20 cellular contexts compared by ENCODE assay signal in the genomic region with DNA sequence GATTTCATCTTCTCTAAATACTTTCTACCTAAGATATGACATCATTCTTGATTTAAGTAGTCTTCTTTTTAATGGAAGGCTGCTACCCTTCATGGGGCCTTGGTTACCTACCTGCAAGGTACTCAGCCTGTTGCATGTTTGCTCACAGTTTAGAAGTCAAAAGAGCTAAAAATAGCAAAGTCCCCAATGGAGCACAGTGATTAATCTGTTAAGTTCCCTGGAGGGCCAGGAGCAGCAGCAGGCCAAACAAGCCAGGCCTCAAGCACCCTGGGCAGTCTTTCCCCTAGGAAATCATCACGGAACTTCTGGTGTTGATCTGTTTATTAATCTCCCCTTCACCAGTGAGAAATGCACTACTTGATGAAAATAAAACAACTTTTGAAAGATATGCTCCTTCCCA. TPM values are rescaled to one million over a fixed set of nuclear protein-coding genes. Genes with fewer than 3 reads are reported as not detected.
DNase-seq lines count a peak whose midpoint lies in the region; ATAC-seq, FAIRE-seq and TF ChIP-seq lines count a peak whose summit lies in the region.
"Had no signal": no experiment of that assay in that cellular context is flagged by ENCODE, and none has a peak within 500 bp of the region (broad histone marks: within the 10 kb centered on the region; RNA-seq: fewer than 3 reads in every experiment).

No MANE protein-coding gene starts in this region.

- H3K9me3 ChIP-seq in HepG2 (ENCODE audit: low read length) (no peaks in the 10 kb centered on the region), right lobe of liver (no peaks in the 10 kb centered on the region), H1 (ENCODE audit: insufficient read depth in 2 of 2, low read depth in 1 of 2, low read length in 1 of 2) (no peaks in the 10 kb centered on the region), neural progenitor cell (ENCODE audit: low read depth) (no peaks in the 10 kb centered on the region), vagina (no peaks in the 10 kb centered on the region)
- H3K9me3 ChIP-seq: BLaER1 treated with 17β-estradiol and CSF1 and Interleukin-3, amounts not matched to agents 10 nM and 100 nM had no signal

- 0 out of 5 replicates have a peak, but pooled peaks cover 0 to 4% of the 10 kb centered on the region in 2 experiments for H3K27me3 ChIP-seq in HepG2 (ENCODE audit: control insufficient read depth in 1 of 2, insufficient read depth in 2 of 2, low read length in 2 of 2)
- no peaks in the 10 kb centered on the region for H3K27me3 ChIP-seq in right lobe of liver
- H3K27me3 ChIP-seq in H1 (replicated peaks in 1 of 4; ENCODE audit: control insufficient read depth in 3 of 4, extremely low read depth in 1 of 4, insufficient read depth in 3 of 4, low read length in 3 of 4) = no peaks in the 10 kb centered on the region
- H3K27me3 ChIP-seq in neural progenitor cell = no peaks in the 10 kb centered on the region
- no peaks in the 10 kb centered on the region for H3K27me3 ChIP-seq in vagina
- H3K27me3 ChIP-seq: BLaER1 treated with 17β-estradiol and CSF1 and Interleukin-3, amounts not matched to agents 10 nM and 100 nM had no signal

- BruUV-seq in HepG2 (replicated peaks; lab: Mats Ljungman, UMichigan) = no TSS peak

- no peak overlapping the region for H3K4me3 Mint-ChIP-seq in neural progenitor cell
- H3K4me3 Mint-ChIP-seq: B cell; CD8-positive, alpha-beta T cell; IgD-negative memory B cell had no signal

- H3K36me3 Mint-ChIP-seq in neural progenitor cell = no peaks in the 10 kb centered on the region
- H3K36me3 Mint-ChIP-seq: CD8-positive, alpha-beta T cell; IgD-negative memory B cell had no signal

- H2BK12ac ChIP-seq in H1 (ENCODE audit: low read depth, low read length) = no peak overlapping the region

- H3K9me3 Mint-ChIP-seq in neural progenitor cell = no peaks in the 10 kb centered on the region
- H3K9me3 Mint-ChIP-seq: CD8-positive, alpha-beta T cell had no signal

- no peak for ATAC-seq in HepG2
- no peak for ATAC-seq in right lobe of liver
- ATAC-seq in GM18868 (IDR thresholded peaks at IDR 0.05; ENCODE audit: unreplicated experiment) = no peak
- ATAC-seq: CD8-positive, alpha-beta T cell; HCT116 had no signal

- H4K91ac ChIP-seq in H1 (replicated peaks; ENCODE audit: insufficient read length, low read length) = no peak overlapping the region

- peaks cover under 1% of the 10 kb centered on the region for H3K4me1 Mint-ChIP-seq in neural progenitor cell
- H3K4me1 Mint-ChIP-seq: B cell, IgD-negative memory B cell had no signal

- H2BK120ac ChIP-seq in H1 (replicated peaks; ENCODE audit: low read depth, low read length) = no peak overlapping the region

- no peaks in the 10 kb centered on the region for H3F3A ChIP-seq in neural progenitor cell (ENCODE audit: low read depth)

- H3K79me2 ChIP-seq in HepG2 (ENCODE audit: insufficient read depth, low read length) (no peaks in the 10 kb centered on the region), H1 (ENCODE audit: control insufficient read depth in 1 of 2, insufficient read depth in 2 of 2, low read length in 2 of 2) (no peaks in the 10 kb centered on the region), neural progenitor cell (ENCODE audit: low read depth) (no peaks in the 10 kb centered on the region)

- no peak overlapping the region for H3K9ac ChIP-seq in HepG2 (ENCODE audit: insufficient read depth, low read depth, low read length)
- no peak overlapping the region for H3K9ac ChIP-seq in H1 (replicated peaks in 1 of 4; ENCODE audit: extremely low read depth in 1 of 4, low read depth in 3 of 4, low read length in 3 of 4)
- H3K9ac ChIP-seq in neural progenitor cell = no peak overlapping the region
- H3K9ac ChIP-seq: BLaER1 treated with 17β-estradiol and CSF1 and Interleukin-3, amounts not matched to agents 10 nM and 100 nM; GM23248 had no signal

- no peak for TF ChIP-seq RAD21 in HepG2 (CRISPR knock-in tag; IDR thresholded peaks at IDR 0.05)
- no peak for TF ChIP-seq RAD21 in H1 (IDR thresholded peaks at IDR 0.05 in 1 of 2, conservative IDR thresholded peaks at IDR 0.05 in 1 of 2; ENCODE audit: low read depth in 2 of 2, low read length in 2 of 2)

- H3K4me1 ChIP-seq in HepG2 (ENCODE audit: insufficient read depth, low read length) = no peaks in the 10 kb centered on the region
- H3K4me1 ChIP-seq in right lobe of liver = no peaks in the 10 kb centered on the region
- no peaks in the 10 kb centered on the region; a peak in 2 of 7 replicates for H3K4me1 ChIP-seq in H1 (replicated peaks in 1 of 4; ENCODE audit: control insufficient read depth in 3 of 4, insufficient read depth in 4 of 4, low read length in 3 of 4)
- H3K4me1 ChIP-seq in neural progenitor cell = peaks cover 5% of the 10 kb centered on the region
- H3K4me1 ChIP-seq in vagina = no peaks in the 10 kb centered on the region
- H3K4me1 ChIP-seq: BLaER1 treated with 17β-estradiol and CSF1 and Interleukin-3, amounts not matched to agents 10 nM and 100 nM had no signal

- no peak overlapping the region for H3K18ac ChIP-seq in H1 (ENCODE audit: extremely low read depth, low read length)

- no peak overlapping the region for H2BK5ac ChIP-seq in H1 (ENCODE audit: low read depth, low read length)

- CTCF ChIA-PET in HepG2 (lab: Yijun Ruan, JAX; ENCODE audit: low intra/inter-chr PET ratio, low total read pairs) (no interaction called here), H1 (lab: Charles Lee; ENCODE audit: partially characterized antibody) (interaction anchor here (1.3 to 2.6 kb wide), 3 partner anchors 15 to 105 kb away, joined by 3 to 8 read pairs (median 4); no protein-coding TSS in a partner anchor)

- H3K27ac Mint-ChIP-seq in neural progenitor cell = no peak overlapping the region
- H3K27ac Mint-ChIP-seq: B cell; CD8-positive, alpha-beta T cell; IgD-negative memory B cell had no signal

- H4K5ac ChIP-seq in H1 (ENCODE audit: insufficient read length, low read depth, low read length) = no peak overlapping the region

- in situ Hi-C loops in HepG2 (cut with HindIII; ENCODE audit: extremely low pct_ligation_motif_present, low pct_unique_long_range_greater_than_20kb) = no loop called here

- DNase-seq in HepG2 (ENCODE audit: low spot score) (no peak), right lobe of liver (no peak), H1 (ENCODE audit: low read depth in 1 of 2, low spot score in 2 of 2) (no peak), neural progenitor cell (ENCODE audit: low spot score) (no peak), NCI-H1105 (lab: John Stamatoyannopoulos, UW) (no peak), vagina (ENCODE audit: extremely low spot score in 2 of 2) (no peak)
- DNase-seq: Calu3; CD8-positive, alpha-beta T cell; DMS 273 treated with DMSO at 0.1 percent for 48 hours; GM23248; H7 had no signal

- H3K23ac ChIP-seq in H1 (ENCODE audit: insufficient read length) = no peak overlapping the region

- POLR2A ChIA-PET in HepG2 (lab: Yijun Ruan, JAX) = no interaction called here
- POLR2A ChIA-PET in H1 (lab: Charles Lee; ENCODE audit: partially characterized antibody) = no interaction called here

- no peaks in the 10 kb centered on the region for H3K27me3 Mint-ChIP-seq in neural progenitor cell (ENCODE audit: insufficient read depth, low read depth)

- H2AFZ ChIP-seq in HepG2 (ENCODE audit: low read length) (no peak overlapping the region), H1 (ENCODE audit: low read length) (0 out of 2 replicates have a peak overlapping the region, but pooled peaks have one; percentile 80), neural progenitor cell (replicated peaks) (peak overlapping the region; percentile 2)
- H2AFZ ChIP-seq: GM23248 had no signal

- H3K36me3 ChIP-seq in HepG2 (replicated peaks in 1 of 2; ENCODE audit: control insufficient read depth in 1 of 2, insufficient read depth in 2 of 2, low read length in 2 of 2) (no peaks in the 10 kb centered on the region), right lobe of liver (no peaks in the 10 kb centered on the region), H1 (ENCODE audit: control insufficient read depth in 2 of 4, insufficient read depth in 4 of 4, low read length in 3 of 4) (no peaks in the 10 kb centered on the region), neural progenitor cell (no peaks in the 10 kb centered on the region), vagina (no peaks in the 10 kb centered on the region)
- H3K36me3 ChIP-seq: BLaER1 treated with 17β-estradiol and CSF1 and Interleukin-3, amounts not matched to agents 10 nM and 100 nM had no signal

- H4K20me1 ChIP-seq in HepG2 (ENCODE audit: insufficient read depth, low read length) (no peaks in the 10 kb centered on the region), H1 (replicated peaks in 1 of 2; ENCODE audit: control insufficient read depth in 1 of 2, insufficient read depth in 2 of 2, low read length in 2 of 2) (no peaks in the 10 kb centered on the region), neural progenitor cell (ENCODE audit: low read depth) (no peaks in the 10 kb centered on the region)
- H4K20me1 ChIP-seq: BLaER1 treated with 17β-estradiol and CSF1 and Interleukin-3, amounts not matched to agents 10 nM and 100 nM had no signal

- intact Hi-C loops in HepG2 (cut with micrococcal nuclease; ENCODE audit: unreplicated experiment) = no loop called here
- intact Hi-C loops in right lobe of liver (cut with DNase I) = no loop called here
- intact Hi-C loops in vagina (cut with DNase I) = no loop called here

- no peak overlapping the region for H3K4ac ChIP-seq in H1 (replicated peaks; ENCODE audit: insufficient read length, low read depth, low read length)

- H2BK15ac ChIP-seq in H1 (ENCODE audit: low read length) = no peak overlapping the region

- no peak overlapping the region for H4K8ac ChIP-seq in H1 (ENCODE audit: extremely low read depth, insufficient read depth, low read length)

- no peak overlapping the region for H3K14ac ChIP-seq in H1 (ENCODE audit: insufficient read length)

- no peak for TF ChIP-seq EP300 in HepG2 (IDR thresholded peaks at IDR 0.05; ENCODE audit: low read depth in 2 of 2, low read length in 2 of 2)
- no peak for TF ChIP-seq EP300 in HepG2 (CRISPR knock-in tag; IDR thresholded peaks at IDR 0.05; ENCODE audit: borderline replicate concordance)
- TF ChIP-seq EP300 in H1 (IDR thresholded peaks at IDR 0.05; ENCODE audit: borderline replicate concordance in 1 of 2, low read depth in 2 of 2, low read length in 2 of 2) = no peak

- TF ChIP-seq POLR2A in HepG2 (IDR thresholded peaks at IDR 0.05; ENCODE audit: insufficient read depth in 1 of 2, low read depth in 2 of 2, low read length in 2 of 2) (no peak), right lobe of liver (IDR thresholded peaks at IDR 0.05) (no peak), H1 (IDR thresholded peaks at IDR 0.05; ENCODE audit: control extremely low read depth in 1 of 2, low read depth in 2 of 2, low read length in 2 of 2) (no peak), vagina (IDR thresholded peaks at IDR 0.05) (no peak)

- H3K56ac ChIP-seq in H1 (replicated peaks; ENCODE audit: insufficient read length, low read depth, low read length) = no peak overlapping the region

- H3K27ac ChIP-seq in HepG2 (ENCODE audit: extremely low read length, insufficient read depth, low read length) = no peak overlapping the region
- no peak overlapping the region for H3K27ac ChIP-seq in right lobe of liver
- H3K27ac ChIP-seq in H1 (ENCODE audit: low read depth, low read length) = no peak overlapping the region
- H3K27ac ChIP-seq in neural progenitor cell = no peak overlapping the region
- H3K27ac ChIP-seq in vagina = no peak overlapping the region
- H3K27ac ChIP-seq: BLaER1 treated with 17β-estradiol and CSF1 and Interleukin-3, amounts not matched to agents 10 nM and 100 nM; GM23248 had no signal

- 0% methylated on average over 1 of the region's 1 CpG for WGBS in HepG2 (ENCODE audit: low lambda C conversion rate)
- WGBS in right lobe of liver (ENCODE audit: insufficient coverage, low coverage, low lambda C conversion rate, missing lambda C conversion rate) = 50% methylated on average over 1 of the region's 1 CpG
- WGBS in H1 (ENCODE audit: extremely low coverage in 1 of 2, insufficient coverage in 1 of 2, insufficient read length in 1 of 2, insufficient replicate concordance in 2 of 2, low coverage in 1 of 2, low lambda C conversion rate in 2 of 2, missing lambda C conversion rate in 1 of 2), 2 experiments = 92% methylated on average over 1 of the region's 1 CpG; no CpG with 5 or more reads in 1 of the 2 experiments

- no peak for FAIRE-seq in HepG2 (lab: Jason Lieb, UNC)
- no peak for FAIRE-seq in H1 (lab: Jason Lieb, UNC)
- FAIRE-seq: G401.6, GM12891, HTR-8/SVneo had no signal

- H3K23me2 ChIP-seq in H1 (ENCODE audit: low read depth, low read length) = no peaks in the 10 kb centered on the region

- H3K79me1 ChIP-seq in H1 (ENCODE audit: low read depth, low read length) = no peaks in the 10 kb centered on the region

- H3K4me2 ChIP-seq in HepG2 (ENCODE audit: low read depth, low read length) (no peak overlapping the region), H1 (ENCODE audit: insufficient read depth in 1 of 2, low read depth in 2 of 2, low read length in 2 of 2) (no peak overlapping the region), neural progenitor cell (no peak overlapping the region)
- H3K4me2 ChIP-seq: BLaER1 treated with 17β-estradiol and CSF1 and Interleukin-3, amounts not matched to agents 10 nM and 100 nM had no signal

- H3K4me3 ChIP-seq in HepG2 (replicated peaks in 1 of 3; ENCODE audit: insufficient read depth in 1 of 3, low read depth in 2 of 3, low read length in 3 of 3) (no peak overlapping the region), right lobe of liver (no peak overlapping the region), H1 (ENCODE audit: extremely low read depth in 1 of 4, insufficient read depth in 2 of 4, low read depth in 3 of 4, low read length in 4 of 4) (no peak overlapping the region), neural progenitor cell (no peak overlapping the region), vagina (no peak overlapping the region)
- H3K4me3 ChIP-seq: BLaER1 treated with 17β-estradiol and CSF1 and Interleukin-3, amounts not matched to agents 10 nM and 100 nM; GM23248 had no signal

- no peak overlapping the region for H2AK5ac ChIP-seq in H1 (ENCODE audit: low read depth, low read length)

- TF ChIP-seq CTCF in HepG2 (CRISPR knock-in tag; IDR thresholded peaks at IDR 0.05) = no peak
- TF ChIP-seq CTCF in right lobe of liver (IDR thresholded peaks at IDR 0.05) = no peak
- TF ChIP-seq CTCF in H1 (IDR thresholded peaks at IDR 0.05; ENCODE audit: control extremely low read depth in 1 of 3, insufficient read depth in 1 of 3, low read depth in 1 of 3, low read length in 3 of 3) = no peak
- TF ChIP-seq CTCF in neural progenitor cell (IDR thresholded peaks at IDR 0.05) = no peak
- no peak for TF ChIP-seq CTCF in vagina (IDR thresholded peaks at IDR 0.05)

- no peak overlapping the region for H2BK20ac ChIP-seq in H1 (ENCODE audit: low read length)

RNA-seq across cellular contexts. Expression of a gene that starts 24.0 kb away (rescaled TPM):
- total RNA-seq in HepG2 (2016; rRNA removed; fragmentation: Illumina TruSeq; extraction: Trizol) = 0.02 TPM in 1 of 2 replicates, not detected in the other
- total RNA-seq in HepG2 (2016; cell fraction: cytosol; rRNA removed; fragmentation: Illumina TruSeq; extraction: Trizol; ENCODE audit: low read depth) = not detected in 2 replicates
- total RNA-seq in HepG2 (2016; cell fraction: insoluble cytoplasmic fraction; rRNA removed; fragmentation: Illumina TruSeq; extraction: Trizol) = not detected in 2 replicates
- 0.14 TPM in 1 of 2 replicates, not detected in the other for total RNA-seq in HepG2 (2016; cell fraction: membrane; rRNA removed; fragmentation: Illumina TruSeq; extraction: Trizol)
- 0.22 TPM in 1 of 2 replicates, not detected in the other for total RNA-seq in HepG2 (2016; cell fraction: nucleus; rRNA removed; fragmentation: Illumina TruSeq; extraction: Trizol)
- polyA plus RNA-seq in HepG2 (2011; rRNA removed) = 0.01 TPM in 1 of 2 replicates, not detected in the other
- polyA plus RNA-seq in HepG2 (2011; cell fraction: cytosol; rRNA removed) = 0.04 TPM in 1 of 2 replicates, not detected in the other
- 0.05 TPM in 1 of 2 replicates, not detected in the other for polyA plus RNA-seq in HepG2 (2011; cell fraction: nucleus; rRNA removed)
- polyA plus RNA-seq in HepG2 (2012) = 0.08 and 0.19 TPM in 2 replicates
- polyA plus RNA-seq in HepG2 (2016; cell fraction: cytosol; fragmentation: Illumina TruSeq; extraction: Trizol; ENCODE audit: low read depth) = not detected in 2 replicates
- polyA plus RNA-seq in HepG2 (2016; cell fraction: insoluble cytoplasmic fraction; fragmentation: Illumina TruSeq; extraction: Trizol; ENCODE audit: low read depth) = not detected in 2 replicates
- not detected in 2 replicates for polyA plus RNA-seq in HepG2 (2016; cell fraction: membrane; fragmentation: Illumina TruSeq; extraction: Trizol; ENCODE audit: low read depth)
- polyA plus RNA-seq in HepG2 (2016; cell fraction: nucleus; fragmentation: Illumina TruSeq; extraction: Trizol; ENCODE audit: insufficient read depth, low read depth) = not detected in 2 replicates
- polyA minus RNA-seq in HepG2 (2011; rRNA and poly(A)+ RNA removed; ENCODE audit: low replicate concordance) = 0.08 TPM in 1 of 2 replicates, not detected in the other
- polyA minus RNA-seq in HepG2 (2011; cell fraction: cytosol; rRNA and poly(A)+ RNA removed) = not detected in 2 replicates
- polyA minus RNA-seq in HepG2 (2011; cell fraction: nucleus; rRNA and poly(A)+ RNA removed) = 0.25 and 0.39 TPM in 2 replicates
- under 1 TPM in 3 of 6 experiments, not detected in 3; 0.05 to 0.13 (median 0.12) TPM for total RNA-seq in right lobe of liver
- 1.0 and 1.1 TPM in 2 replicates for total RNA-seq in H1 (2021; fragmentation: NEBNext Ultra II Directional; extraction: Animal tissue kit (Norgen Biotek cat#: 25700))
- polyA plus RNA-seq in H1 (2011; rRNA removed) = 0.33 and 0.38 TPM in 2 replicates
- polyA plus RNA-seq in H1 (2011; cell fraction: cytosol; rRNA removed) = 0.57 TPM
- 0.66 TPM for polyA plus RNA-seq in H1 (2011; cell fraction: nucleus; rRNA removed)
- polyA plus RNA-seq in H1 (2012, experiment 1 of 2) = 0.50 to 0.72 TPM (median 0.60 TPM) in 4 replicates
- 0.20 TPM for polyA plus RNA-seq in H1 (2012, experiment 2 of 2)
- polyA plus RNA-seq in H1 (2013, experiment 1 of 2) = 1.8 TPM
- polyA plus RNA-seq in H1 (2013, experiment 2 of 2) = 1.7 TPM
- polyA minus RNA-seq in H1 (2011; rRNA and poly(A)+ RNA removed) = 2.3 and 2.7 TPM in 2 replicates
- polyA minus RNA-seq in H1 (2011; cell fraction: cytosol; rRNA and poly(A)+ RNA removed) = 1.3 TPM
- 2.5 TPM for polyA minus RNA-seq in H1 (2011; cell fraction: nucleus; rRNA and poly(A)+ RNA removed)
- 0.24 and 0.71 TPM in 2 replicates for total RNA-seq in neural progenitor cell (ENCODE audit: low replicate concordance)
- 0.49 TPM for total RNA-seq in vagina
- total RNA-seq: A172; Calu3; CD8-positive, alpha-beta T cell; GM23248 had no signal
- polyA plus RNA-seq: GM23248, IgD-negative memory B cell had no signal
